ENCODE assay signal across 1 cellular context in the genomic region with DNA sequence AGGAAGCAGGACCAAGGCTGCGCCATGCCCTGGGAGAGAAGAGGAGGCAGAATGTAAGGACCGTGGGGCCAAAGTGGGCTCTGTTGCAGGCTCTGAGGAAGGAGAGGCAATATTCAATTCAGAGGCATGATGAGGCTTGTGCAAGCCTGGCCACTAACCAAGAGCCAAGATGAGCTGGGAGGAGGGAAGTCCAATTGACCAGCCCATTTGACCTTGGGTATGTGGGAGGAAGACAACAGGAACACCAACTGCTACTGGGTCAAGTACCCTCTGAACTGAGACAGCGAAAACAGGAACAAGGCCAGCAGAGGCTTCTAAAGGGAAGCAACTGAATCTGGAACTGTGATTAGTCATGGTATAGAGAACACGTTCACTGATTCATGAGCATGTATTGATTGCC.
TF ChIP-seq lines count a peak whose summit lies in the region.

No MANE protein-coding gene starts in this region.

TF ChIP-seq in HepG2, 621 proteins besides CTCF, POLR2A, EP300 and RAD21 (continued from another document):
- TF ChIP-seq, protein P1, sequence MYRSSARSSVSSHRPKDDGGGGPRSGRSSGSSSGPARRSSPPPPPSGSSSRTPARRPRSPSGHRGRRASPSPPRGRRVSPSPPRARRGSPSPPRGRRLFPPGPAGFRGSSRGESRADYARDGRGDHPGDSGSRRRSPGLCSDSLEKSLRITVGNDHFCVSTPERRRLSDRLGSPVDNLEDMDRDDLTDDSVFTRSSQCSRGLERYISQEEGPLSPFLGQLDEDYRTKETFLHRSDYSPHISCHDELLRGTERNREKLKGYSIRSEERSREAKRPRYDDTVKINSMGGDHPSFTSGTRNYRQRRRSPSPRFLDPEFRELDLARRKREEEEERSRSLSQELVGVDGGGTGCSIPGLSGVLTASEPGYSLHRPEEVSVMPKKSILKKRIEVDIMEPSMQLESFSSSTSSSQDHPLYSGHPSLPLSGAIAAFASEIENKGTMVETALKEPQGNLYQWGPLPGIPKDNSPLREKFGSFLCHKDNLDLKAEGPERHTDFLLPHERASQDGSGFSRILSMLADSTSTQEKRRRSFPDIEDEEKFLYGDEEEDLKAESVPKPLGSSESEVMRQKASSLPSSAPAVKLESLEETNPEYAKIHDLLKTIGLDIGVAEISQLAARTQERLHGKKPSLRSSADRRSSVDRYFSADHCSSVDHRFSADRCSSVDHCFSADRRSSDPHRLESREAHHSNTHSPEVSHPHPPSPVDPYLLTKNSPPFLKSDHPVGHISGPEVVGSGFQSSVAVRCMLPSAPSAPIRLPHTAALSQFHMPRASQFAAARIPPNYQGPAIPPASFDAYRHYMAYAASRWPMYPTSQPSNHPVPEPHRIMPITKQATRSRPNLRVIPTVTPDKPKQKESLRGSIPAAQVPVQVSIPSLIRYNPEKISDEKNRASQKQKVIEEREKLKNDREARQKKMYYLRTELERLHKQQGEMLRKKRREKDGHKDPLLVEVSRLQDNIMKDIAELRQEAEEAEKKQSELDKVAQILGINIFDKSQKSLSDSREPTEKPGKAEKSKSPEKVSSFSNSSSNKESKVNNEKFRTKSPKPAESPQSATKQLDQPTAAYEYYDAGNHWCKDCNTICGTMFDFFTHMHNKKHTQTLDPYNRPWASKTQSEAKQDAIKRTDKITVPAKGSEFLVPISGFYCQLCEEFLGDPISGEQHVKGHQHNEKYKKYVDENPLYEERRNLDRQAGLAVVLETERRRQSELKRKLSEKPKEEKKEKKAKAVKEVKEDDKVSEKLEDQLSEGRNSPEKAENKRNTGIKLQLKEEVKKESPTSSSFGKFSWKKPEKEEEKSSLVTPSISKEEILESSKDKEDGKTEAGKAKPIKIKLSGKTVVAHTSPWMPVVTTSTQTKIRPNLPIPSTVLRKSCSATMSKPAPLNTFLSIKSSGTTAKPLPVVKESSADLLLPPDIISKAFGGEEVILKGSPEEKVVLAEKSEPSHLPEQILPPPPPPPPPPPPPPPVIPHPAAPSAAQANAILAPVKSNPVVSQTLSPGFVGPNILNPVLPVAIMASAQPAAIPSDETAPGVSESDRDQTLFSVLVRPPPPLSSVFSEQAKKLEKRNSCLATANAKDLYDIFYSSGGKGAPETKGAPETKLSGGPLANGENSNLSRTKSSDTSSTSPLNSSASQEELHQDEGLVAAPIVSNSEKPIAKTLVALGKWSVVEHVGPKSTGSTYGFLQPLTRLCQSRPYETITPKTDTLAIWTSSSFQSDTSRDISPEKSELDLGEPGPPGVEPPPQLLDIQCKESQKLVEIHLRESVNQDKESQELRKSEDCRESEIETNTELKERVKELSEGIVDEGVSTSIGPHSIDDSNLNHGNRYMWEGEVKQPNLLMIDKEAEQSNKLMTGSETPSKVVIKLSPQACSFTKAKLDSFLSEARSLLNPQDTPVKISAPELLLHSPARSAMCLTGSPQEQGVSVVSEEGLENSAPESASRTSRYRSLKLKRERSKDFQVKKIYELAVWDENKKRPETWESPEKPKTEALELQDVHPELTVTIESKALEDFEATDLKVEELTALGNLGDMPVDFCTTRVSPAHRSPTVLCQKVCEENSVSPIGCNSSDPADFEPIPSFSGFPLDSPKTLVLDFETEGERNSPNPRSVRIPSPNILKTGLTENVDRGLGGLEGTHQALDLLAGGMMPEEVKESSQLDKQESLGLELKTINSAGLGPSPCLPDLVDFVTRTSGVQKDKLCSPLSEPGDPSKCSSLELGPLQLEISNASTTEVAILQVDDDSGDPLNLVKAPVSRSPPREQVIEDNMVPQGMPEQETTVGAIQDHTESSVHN (CRISPR knock-in tag; IDR thresholded peaks at IDR 0.05): no peak
- no peak for TF ChIP-seq JUNB (CRISPR knock-in tag; IDR thresholded peaks at IDR 0.05; ENCODE audit: borderline replicate concordance)
